In the genomic region with DNA sequence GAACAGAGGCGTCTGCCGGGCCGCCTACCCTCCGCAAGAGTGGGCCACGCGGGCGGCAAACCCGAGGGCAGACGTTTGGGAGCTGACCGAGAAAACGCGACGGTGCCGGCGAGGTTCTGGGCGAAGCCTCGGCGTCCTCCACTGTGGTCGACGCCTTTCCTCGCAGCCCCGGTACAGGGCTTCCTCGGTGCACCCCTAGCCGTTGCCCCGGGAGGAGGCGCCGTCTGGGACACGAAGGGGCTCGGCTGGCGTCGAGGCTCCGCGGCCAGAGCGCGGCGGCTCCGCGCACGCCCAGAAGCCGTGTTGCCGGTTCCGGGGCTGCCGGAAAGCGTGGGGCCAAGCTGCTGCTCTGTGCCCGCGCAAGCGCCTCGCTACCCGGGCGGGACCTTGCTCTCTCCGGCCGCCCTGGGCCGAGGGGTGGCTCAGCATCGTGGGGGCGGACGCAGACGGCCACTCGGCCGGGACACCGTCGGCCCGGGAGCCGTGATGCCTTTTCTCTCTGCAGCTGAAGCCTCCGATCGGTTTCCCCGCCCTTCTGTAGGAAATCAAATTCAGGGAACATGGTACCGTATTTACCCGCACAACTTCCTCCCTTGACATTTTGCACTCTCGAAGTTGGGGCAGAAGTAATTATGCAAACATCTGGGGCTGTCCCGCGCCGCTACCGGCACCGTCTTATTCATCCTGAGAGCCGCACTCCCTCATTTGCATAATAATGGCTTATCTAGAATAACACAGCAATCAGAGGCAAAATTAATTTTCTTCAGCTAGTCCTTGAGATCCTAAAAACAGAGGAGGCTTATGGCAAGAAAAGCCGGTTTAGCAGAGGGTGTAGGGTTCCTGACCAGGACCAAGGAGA, we compare ENCODE assay signal across 8 cellular contexts. TPM values are rescaled to one million over a fixed set of nuclear protein-coding genes. Genes with fewer than 3 reads are reported as not detected.
DNase-seq lines count a peak whose midpoint lies in the region; ATAC-seq, FAIRE-seq and TF ChIP-seq lines count a peak whose summit lies in the region.

No MANE protein-coding gene starts in this region.

- H2BK15ac ChIP-seq in H1 (ENCODE audit: low read length): 0 out of 2 replicates have a peak overlapping the region, but pooled peaks have one; percentile 81

- no peak overlapping the region for H3K27ac ChIP-seq in H1 (ENCODE audit: low read depth, low read length)
- H3K27ac ChIP-seq in substantia nigra (ENCODE audit: low read depth, low read length, poor library complexity, severe bottlenecking): no peak overlapping the region

- FAIRE-seq in H1 (lab: Jason Lieb, UNC): no peak

- WGBS in H1 (ENCODE audit: extremely low coverage in 1 of 2, insufficient coverage in 1 of 2, insufficient read length in 1 of 2, insufficient replicate concordance in 2 of 2, low coverage in 1 of 2, low lambda C conversion rate in 2 of 2, missing lambda C conversion rate in 1 of 2), 2 experiments: 4% methylated on average over 54 of the region's 76 CpGs; no CpG with 5 or more reads in 1 of the 2 experiments

- H3K56ac ChIP-seq in H1 (replicated peaks; ENCODE audit: insufficient read length, low read depth, low read length): no peak overlapping the region

- H2BK5ac ChIP-seq in H1 (ENCODE audit: low read depth, low read length): peak overlapping the region; percentile 35; the same call in 1 of the 2 replicates

- H3K27ac Mint-ChIP-seq in T-helper 17 cell: peak overlapping the region; percentile 92

- no peak for TF ChIP-seq POLR2A in H1 (IDR thresholded peaks at IDR 0.05; ENCODE audit: control extremely low read depth in 1 of 2, low read depth in 2 of 2, low read length in 2 of 2)

- no peak overlapping the region for H3K23ac ChIP-seq in H1 (ENCODE audit: insufficient read length)

- H4K5ac ChIP-seq in H1 (ENCODE audit: insufficient read length, low read depth, low read length): no peak overlapping the region

- H4K8ac ChIP-seq in H1 (ENCODE audit: extremely low read depth, insufficient read depth, low read length): peak overlapping the region; percentile 87; the same call in 1 of the 2 replicates

- H2BK20ac ChIP-seq in H1 (ENCODE audit: low read length): no peak overlapping the region

- ATAC-seq in HG03095 (IDR thresholded peaks at IDR 0.05; ENCODE audit: unreplicated experiment): peak; percentile 45
- ATAC-seq in T-helper 17 cell: peak; percentile 64

- H2BK12ac ChIP-seq in H1 (ENCODE audit: low read depth, low read length): peak overlapping the region; percentile 53; the same call in 1 of the 2 replicates

- no peak for TF ChIP-seq EP300 in H1 (IDR thresholded peaks at IDR 0.05; ENCODE audit: borderline replicate concordance in 1 of 2, low read depth in 2 of 2, low read length in 2 of 2)

- H3K36me3 Mint-ChIP-seq in T-helper 17 cell (ENCODE audit: low read depth): peaks cover 10% of the 10 kb centered on the region

- no peak overlapping the region for H2AFZ ChIP-seq in H1 (ENCODE audit: low read length)

- H2AK5ac ChIP-seq in H1 (ENCODE audit: low read depth, low read length): 0 out of 2 replicates have a peak overlapping the region, but pooled peaks have one; percentile 7

- H3K4ac ChIP-seq in H1 (replicated peaks; ENCODE audit: insufficient read length, low read depth, low read length): no peak overlapping the region

- peaks cover 4 to 56% (median 43%) of the 10 kb centered on the region in 4 experiments for H3K4me1 ChIP-seq in H1 (replicated peaks in 1 of 4; ENCODE audit: control insufficient read depth in 3 of 4, insufficient read depth in 4 of 4, low read length in 3 of 4)

- no peak overlapping the region for H3K9ac ChIP-seq in H1 (replicated peaks in 1 of 4; ENCODE audit: extremely low read depth in 1 of 4, low read depth in 3 of 4, low read length in 3 of 4)

- H3K4me1 Mint-ChIP-seq in T-helper 17 cell: peaks cover 28% of the 10 kb centered on the region

- H3K14ac ChIP-seq in H1 (ENCODE audit: insufficient read length): no peak overlapping the region

- H3K27me3 Mint-ChIP-seq in T-helper 17 cell: peaks cover 72% of the 10 kb centered on the region

- H3K79me2 ChIP-seq in H1 (ENCODE audit: control insufficient read depth in 1 of 2, insufficient read depth in 2 of 2, low read length in 2 of 2): no peaks in the 10 kb centered on the region

- H4K91ac ChIP-seq in H1 (replicated peaks; ENCODE audit: insufficient read length, low read length): no peak overlapping the region

- H3K9me3 ChIP-seq in T-helper 17 cell (ENCODE audit: control insufficient read depth, low read length, poor library complexity, severe bottlenecking): no peaks in the 10 kb centered on the region
- H3K9me3 ChIP-seq in H1 (ENCODE audit: insufficient read depth in 2 of 2, low read depth in 1 of 2, low read length in 1 of 2): peaks cover 0 to 7% of the 10 kb centered on the region in 2 experiments; a peak in 3 of 4 replicates

- DNase-seq in NCI-H510A treated with DMSO at 0.1 percent for 48 hours (lab: John Stamatoyannopoulos, UW) (peak; percentile 57), NCI-H510A (lab: John Stamatoyannopoulos, UW) (no peak), T-helper 17 cell (no peak), H1 (ENCODE audit: low read depth in 1 of 2, low spot score in 2 of 2) (peak in 1 of 2 experiments; percentile 70), substantia nigra (lab: John Stamatoyannopoulos, UW) (no peak), NCI-H2029 treated with DMSO at 0.1 percent for 48 hours (lab: John Stamatoyannopoulos, UW) (no peak)
- peak; percentile 68 for DNase-seq in stimulated activated CD4-positive, alpha-beta T cell treated with anti-CD3 and anti-CD28 coated beads, Interleukin-2, amount 100 ng/mL, for 4 hours (ENCODE audit: low read depth)

- H2BK120ac ChIP-seq in H1 (replicated peaks; ENCODE audit: low read depth, low read length): no peak overlapping the region

- peak overlapping the region; percentile 44 to 57 for H3K4me2 ChIP-seq in H1 (ENCODE audit: insufficient read depth in 1 of 2, low read depth in 2 of 2, low read length in 2 of 2)

- TF ChIP-seq RAD21 in H1 (IDR thresholded peaks at IDR 0.05 in 1 of 2, conservative IDR thresholded peaks at IDR 0.05 in 1 of 2; ENCODE audit: low read depth in 2 of 2, low read length in 2 of 2): no peak

- H3K23me2 ChIP-seq in H1 (ENCODE audit: low read depth, low read length): peaks cover 2% of the 10 kb centered on the region

- POLR2A ChIA-PET in H1 (lab: Charles Lee; ENCODE audit: partially characterized antibody): interaction anchor here (1.0 to 24.0 kb wide), 13 partner anchors 8 to 57 kb away, joined by 3 to 374 read pairs (median 6); partner anchors contain the start of gene CBX4

- H4K20me1 ChIP-seq in H1 (replicated peaks in 1 of 2; ENCODE audit: control insufficient read depth in 1 of 2, insufficient read depth in 2 of 2, low read length in 2 of 2): peaks cover 4 to 36% of the 10 kb centered on the region in 2 experiments

- peak overlapping the region; percentile 76 for H3K4me3 Mint-ChIP-seq in T-helper 17 cell

- H3K36me3 ChIP-seq in H1 (ENCODE audit: control insufficient read depth in 2 of 4, insufficient read depth in 4 of 4, low read length in 3 of 4): peaks cover 0 to 5% (median 0%) of the 10 kb centered on the region in 4 experiments; a peak in 1 of 8 replicates

- CTCF ChIA-PET in H1 (lab: Charles Lee; ENCODE audit: partially characterized antibody): interaction anchor here (0.6 to 19.1 kb wide), 12 partner anchors 8 to 681 kb away, joined by 3 to 576 read pairs (median 8); partner anchors contain the start of gene CBX4

- H3K27me3 ChIP-seq in H1 (replicated peaks in 1 of 4; ENCODE audit: control insufficient read depth in 3 of 4, extremely low read depth in 1 of 4, insufficient read depth in 3 of 4, low read length in 3 of 4): peaks cover 93 to 100% (median 99%) of the 10 kb centered on the region in 4 experiments

- H3K4me3 ChIP-seq in H1 (ENCODE audit: extremely low read depth in 1 of 4, insufficient read depth in 2 of 4, low read depth in 3 of 4, low read length in 4 of 4): peak overlapping the region in 3 of 4 experiments; percentile 2 to 42 (median 10); a peak in 3 of 8 replicates

- H3K79me1 ChIP-seq in H1 (ENCODE audit: low read depth, low read length): no peaks in the 10 kb centered on the region

- TF ChIP-seq CTCF in H1 (IDR thresholded peaks at IDR 0.05; ENCODE audit: control extremely low read depth in 1 of 3, insufficient read depth in 1 of 3, low read depth in 1 of 3, low read length in 3 of 3): no peak

- H3K18ac ChIP-seq in H1 (ENCODE audit: extremely low read depth, low read length): peak overlapping the region; percentile 76; the same call in 1 of the 2 replicates

RNA-seq across cellular contexts. Expression of gene CBX8, which starts 7.3 kb away (rescaled TPM):
- 1 to 10 TPM; 2.5 to 3.6 TPM for total RNA-seq in T-helper 17 cell
- total RNA-seq in H1 (2021; fragmentation: NEBNext Ultra II Directional; extraction: Animal tissue kit (Norgen Biotek cat#: 25700)): 1.5 and 2.1 TPM in 2 replicates
- polyA plus RNA-seq in H1 (2011; rRNA removed): 0.09 and 0.31 TPM in 2 replicates
- 0.28 TPM for polyA plus RNA-seq in H1 (2011; cell fraction: cytosol; rRNA removed)
- polyA plus RNA-seq in H1 (2011; cell fraction: nucleus; rRNA removed): 0.33 TPM
- polyA plus RNA-seq in H1 (2012, experiment 1 of 2): 0.50 to 1.6 TPM (median 1.2 TPM) in 4 replicates
- 1.0 TPM for polyA plus RNA-seq in H1 (2012, experiment 2 of 2)
- polyA plus RNA-seq in H1 (2013, experiment 1 of 2): 0.30 TPM
- 0.55 TPM for polyA plus RNA-seq in H1 (2013, experiment 2 of 2)
- 0.13 TPM in 1 of 2 replicates, not detected in the other for polyA minus RNA-seq in H1 (2011; rRNA and poly(A)+ RNA removed)
- polyA minus RNA-seq in H1 (2011; cell fraction: cytosol; rRNA and poly(A)+ RNA removed): 0.29 TPM
- polyA minus RNA-seq in H1 (2011; cell fraction: nucleus; rRNA and poly(A)+ RNA removed): 0.30 TPM

RNA-seq across cellular contexts. Expression of gene CBX2, which starts 26.3 kb away (rescaled TPM):
- under 1 TPM in 1 of 2 donors, not detected in 1; 0.18 TPM for total RNA-seq in T-helper 17 cell
- 83.9 and 85.9 TPM in 2 replicates for total RNA-seq in H1 (2021; fragmentation: NEBNext Ultra II Directional; extraction: Animal tissue kit (Norgen Biotek cat#: 25700))
- polyA plus RNA-seq in H1 (2011; rRNA removed): 64.3 and 86.5 TPM in 2 replicates
- 76.8 TPM for polyA plus RNA-seq in H1 (2011; cell fraction: cytosol; rRNA removed)
- 109 TPM for polyA plus RNA-seq in H1 (2011; cell fraction: nucleus; rRNA removed)
- polyA plus RNA-seq in H1 (2012, experiment 1 of 2): 48.6 to 73.4 TPM (median 65.8 TPM) in 4 replicates
- 53.8 TPM for polyA plus RNA-seq in H1 (2012, experiment 2 of 2)
- polyA plus RNA-seq in H1 (2013, experiment 1 of 2): 40.5 TPM
- 39.5 TPM for polyA plus RNA-seq in H1 (2013, experiment 2 of 2)
- polyA minus RNA-seq in H1 (2011; rRNA and poly(A)+ RNA removed): 45.5 and 56.4 TPM in 2 replicates
- 70.0 TPM for polyA minus RNA-seq in H1 (2011; cell fraction: cytosol; rRNA and poly(A)+ RNA removed)
- 61.7 TPM for polyA minus RNA-seq in H1 (2011; cell fraction: nucleus; rRNA and poly(A)+ RNA removed)

RNA-seq across cellular contexts. Expression of gene CBX4, which starts 35.0 kb away (rescaled TPM):
- total RNA-seq in T-helper 17 cell: 100 to 1,000 TPM; 103 to 110 TPM
- total RNA-seq in H1 (2021; fragmentation: NEBNext Ultra II Directional; extraction: Animal tissue kit (Norgen Biotek cat#: 25700)): 3.2 and 4.0 TPM in 2 replicates
- polyA plus RNA-seq in H1 (2011; rRNA removed): 1.8 and 3.6 TPM in 2 replicates
- 3.5 TPM for polyA plus RNA-seq in H1 (2011; cell fraction: cytosol; rRNA removed)
- polyA plus RNA-seq in H1 (2011; cell fraction: nucleus; rRNA removed): 5.3 TPM
- polyA plus RNA-seq in H1 (2012, experiment 1 of 2): 0.79 to 2.9 TPM (median 2.4 TPM) in 4 replicates
- polyA plus RNA-seq in H1 (2012, experiment 2 of 2): 1.8 TPM
- 2.0 TPM for polyA plus RNA-seq in H1 (2013, experiment 1 of 2)
- 1.9 TPM for polyA plus RNA-seq in H1 (2013, experiment 2 of 2)
- 1.9 and 3.6 TPM in 2 replicates for polyA minus RNA-seq in H1 (2011; rRNA and poly(A)+ RNA removed)
- 13.8 TPM for polyA minus RNA-seq in H1 (2011; cell fraction: cytosol; rRNA and poly(A)+ RNA removed)
- 6.5 TPM for polyA minus RNA-seq in H1 (2011; cell fraction: nucleus; rRNA and poly(A)+ RNA removed)

Comparison
In these comparisons a context has a peak if more than half of its experiments do, and no peak if none do; other contexts are left out.
1. DNase-seq: peak in NCI-H510A treated with DMSO at 0.1 percent for 48 hours (single experiment) and stimulated activated CD4-positive, alpha-beta T cell treated with anti-CD3 and anti-CD28 coated beads, Interleukin-2, amount 100 ng/mL, for 4 hours (single experiment); none in NCI-H510A (single experiment), T-helper 17 cell (0 of 3), substantia nigra (0 of 49) and NCI-H2029 treated with DMSO at 0.1 percent for 48 hours (single experiment).
2. RNA of gene CBX2, which starts 26.3 kb away (total RNA-seq): 83.9 to 85.9 TPM in H1; 0.18 TPM in T-helper 17 cell; every median in the first group is over 10 times any median in the second.
3. RNA of gene CBX4, which starts 35.0 kb away (total RNA-seq): 103 to 110 TPM in T-helper 17 cell; 3.2 to 4.0 TPM in H1; every median in the first group is over 10 times any median in the second.